1 cellular context compared by ENCODE assay signal in the genomic region with DNA sequence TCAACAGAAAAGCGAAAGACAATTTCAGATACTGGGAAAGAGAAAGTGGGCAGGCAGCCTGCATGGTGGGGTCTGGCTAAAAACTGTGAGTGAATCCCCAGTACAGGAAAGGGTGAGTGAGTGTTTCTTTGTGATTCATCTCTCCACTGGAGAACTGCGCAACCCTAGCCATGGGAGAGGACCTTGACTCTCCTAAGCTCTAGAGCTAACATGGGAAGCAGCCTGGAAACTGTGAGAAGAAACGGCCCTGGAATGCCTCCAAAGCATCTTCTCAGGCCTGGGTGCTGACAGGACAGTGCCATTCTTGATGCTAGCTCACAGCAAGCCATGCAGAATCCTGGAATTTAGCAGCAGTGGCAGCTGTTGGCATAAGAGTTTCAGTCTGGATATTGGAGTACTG.
TF ChIP-seq lines count a peak whose summit lies in the region.

No MANE protein-coding gene starts in this region.

TF ChIP-seq in HepG2, 621 proteins besides CTCF, POLR2A, EP300 and RAD21:
- no peak for TF ChIP-seq ZNF713 (CRISPR knock-in tag; IDR thresholded peaks at IDR 0.05)
- TF ChIP-seq, protein P1, sequence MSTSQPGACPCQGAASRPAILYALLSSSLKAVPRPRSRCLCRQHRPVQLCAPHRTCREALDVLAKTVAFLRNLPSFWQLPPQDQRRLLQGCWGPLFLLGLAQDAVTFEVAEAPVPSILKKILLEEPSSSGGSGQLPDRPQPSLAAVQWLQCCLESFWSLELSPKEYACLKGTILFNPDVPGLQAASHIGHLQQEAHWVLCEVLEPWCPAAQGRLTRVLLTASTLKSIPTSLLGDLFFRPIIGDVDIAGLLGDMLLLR (CRISPR knock-in tag; IDR thresholded peaks at IDR 0.05), result no peak
- TF ChIP-seq, protein P2, sequence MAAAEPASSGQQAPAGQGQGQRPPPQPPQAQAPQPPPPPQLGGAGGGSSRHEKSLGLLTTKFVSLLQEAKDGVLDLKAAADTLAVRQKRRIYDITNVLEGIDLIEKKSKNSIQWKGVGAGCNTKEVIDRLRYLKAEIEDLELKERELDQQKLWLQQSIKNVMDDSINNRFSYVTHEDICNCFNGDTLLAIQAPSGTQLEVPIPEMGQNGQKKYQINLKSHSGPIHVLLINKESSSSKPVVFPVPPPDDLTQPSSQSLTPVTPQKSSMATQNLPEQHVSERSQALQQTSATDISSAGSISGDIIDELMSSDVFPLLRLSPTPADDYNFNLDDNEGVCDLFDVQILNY (CRISPR knock-in tag; conservative IDR thresholded peaks at IDR 0.05), result no peak
- no peak for TF ChIP-seq FOSL1 (CRISPR knock-in tag; IDR thresholded peaks at IDR 0.05; ENCODE audit: borderline replicate concordance)
- no peak for TF ChIP-seq BRCA1 (CRISPR knock-in tag; IDR thresholded peaks at IDR 0.05)
- no peak for TF ChIP-seq MATR3 (CRISPR knock-in tag; IDR thresholded peaks at IDR 0.05)
- no peak for TF ChIP-seq PHF21A (CRISPR knock-in tag; IDR thresholded peaks at IDR 0.05)
- TF ChIP-seq CBFB (CRISPR knock-in tag; IDR thresholded peaks at IDR 0.05), result no peak
- TF ChIP-seq SALL2 (CRISPR knock-in tag; IDR thresholded peaks at IDR 0.05), result no peak
TF ChIP-seq in HepG2: peak in this region for 0.
